In genomic region chr6:133951881-133952814, GRCh38 we compare ENCODE assay signal across 8 cellular contexts. TPM values are rescaled to one million over a fixed set of nuclear protein-coding genes. Genes with fewer than 3 reads are reported as not detected.
A peak's percentile ranks its signal among the peaks of the same experiment; 100 is the strongest.
DNase-seq lines count a peak whose midpoint lies in the region; ATAC-seq and TF ChIP-seq lines count a peak whose summit lies in the region.

No MANE protein-coding gene starts in this region.

- peak overlapping the region; percentile 59 for H3K27ac ChIP-seq in PC-9
- H3K27ac ChIP-seq in fibroblast of lung (ENCODE audit: insufficient read depth, low read length) = peak overlapping the region; percentile 95
- peak overlapping the region; percentile 81 for H3K27ac ChIP-seq in naive thymus-derived CD4-positive, alpha-beta T cell (ENCODE audit: low read depth, low read length)

- no peaks in the 10 kb centered on the region for H3K27me3 Mint-ChIP-seq in Calu3 (ENCODE audit: unreplicated experiment)
- H3K27me3 Mint-ChIP-seq in naive thymus-derived CD4-positive, alpha-beta T cell = peaks cover 0 to 10% (median 0%) of the 10 kb centered on the region in 5 donors

- H2AFZ ChIP-seq in PC-9 (peak overlapping the region; percentile 93), fibroblast of lung (ENCODE audit: low read length) (peak overlapping the region; percentile 100)

- BruUV-seq in Calu3 (replicated peaks; lab: Mats Ljungman, UMichigan) = TSS peak; percentile 66
- TSS peak; percentile 36 for BruUV-seq in PC-9 (replicated peaks; lab: Mats Ljungman, UMichigan)

- peak; percentile 67 for ATAC-seq in GM19452 (IDR thresholded peaks at IDR 0.05; ENCODE audit: unreplicated experiment)
- peak; percentile 49 for ATAC-seq in HG03565 (IDR thresholded peaks at IDR 0.05; ENCODE audit: unreplicated experiment)
- ATAC-seq in naive thymus-derived CD4-positive, alpha-beta T cell = peak; percentile 28

- peaks cover 37% of the 10 kb centered on the region for H3K4me1 Mint-ChIP-seq in Calu3 (ENCODE audit: low read depth, unreplicated experiment)
- H3K4me1 Mint-ChIP-seq in naive thymus-derived CD4-positive, alpha-beta T cell = peaks cover 28 to 44% (median 37%) of the 10 kb centered on the region in 7 donors

- no peaks in the 10 kb centered on the region for H3K9me2 ChIP-seq in PC-9 (ENCODE audit: insufficient read depth)

- DNase-seq in Calu3 (peak; percentile 76), PC-9 (peak; percentile 35 to 71), fibroblast of lung (ENCODE audit: low read depth in 2 of 2) (peak; percentile 75 to 83), stromal cell of bone marrow (ENCODE audit: low read depth) (peak; percentile 64)
- peak; percentile 7 to 25 for DNase-seq in activated T-helper 1 cell treated with anti-CD3 and anti-CD28 coated beads, Interleukin-2, amount 50 U/mL, for 16 hours (ENCODE audit: low read depth in 1 of 2, low spot score in 1 of 2)
- peak; percentile 16 to 40 (median 30) for DNase-seq in naive thymus-derived CD4-positive, alpha-beta T cell

- H3K4me3 ChIP-seq in PC-9 = peak overlapping the region; percentile 75
- H3K4me3 ChIP-seq in fibroblast of lung (replicated peaks in 1 of 4; ENCODE audit: control extremely low read depth in 1 of 4, insufficient read depth in 1 of 4, low read depth in 3 of 4, low read length in 4 of 4) = peak overlapping the region; percentile 86 to 94 (median 94)
- peak overlapping the region; percentile 85 for H3K4me3 ChIP-seq in naive thymus-derived CD4-positive, alpha-beta T cell (ENCODE audit: low read length)

- H3F3A ChIP-seq in PC-9 (ENCODE audit: insufficient read depth, low read depth) = peaks cover 6% of the 10 kb centered on the region; the same call in 1 of the 2 replicates

- H3K36me3 ChIP-seq in PC-9 (ENCODE audit: low read depth) = no peaks in the 10 kb centered on the region
- no peaks in the 10 kb centered on the region for H3K36me3 ChIP-seq in fibroblast of lung (ENCODE audit: control insufficient read depth, insufficient read depth, low read length)
- peaks cover 0 to 7% (median 0%) of the 10 kb centered on the region in 3 experiments for H3K36me3 ChIP-seq in naive thymus-derived CD4-positive, alpha-beta T cell (ENCODE audit: control insufficient read depth in 2 of 3, insufficient read depth in 3 of 3, low read length in 3 of 3)

- H3K4me3 Mint-ChIP-seq in Calu3 (ENCODE audit: low read depth, unreplicated experiment) = peak overlapping the region; percentile 95
- H3K4me3 Mint-ChIP-seq in naive thymus-derived CD4-positive, alpha-beta T cell = peak overlapping the region; percentile 96 to 100 (median 98)

- H3K36me3 Mint-ChIP-seq in Calu3 (ENCODE audit: insufficient read depth, unreplicated experiment) = peaks cover 33% of the 10 kb centered on the region
- H3K36me3 Mint-ChIP-seq in naive thymus-derived CD4-positive, alpha-beta T cell = no peaks in the 10 kb centered on the region

- H4K20me1 ChIP-seq in PC-9 (ENCODE audit: insufficient read depth) (no peaks in the 10 kb centered on the region; the same call in 1 of the 2 replicates), fibroblast of lung (ENCODE audit: control insufficient read depth, extremely low read depth, insufficient read depth, low read length) (no peaks in the 10 kb centered on the region)

- POLR2A ChIA-PET in PC-9 (lab: Charles Lee; ENCODE audit: unreplicated experiment) = interaction anchor here (0.7 kb wide), 1 partner anchor 100 kb away, joined by 3 read pairs; the partner anchor contains the start of gene SLC2A12
- POLR2A ChIA-PET in naive thymus-derived CD4-positive, alpha-beta T cell (lab: Charles Lee) = interaction anchor here (0.5 to 1.6 kb wide), 7 partner anchors 10 to 1439 kb away, joined by 3 to 8 read pairs (median 3); partner anchors contain the start of gene STX7

- CTCF ChIA-PET in Calu3 (lab: Charles Lee) (interaction anchor here (0.8 to 1.4 kb wide), 4 partner anchors 10 to 145 kb away, joined by 3 to 4 read pairs (median 4); no protein-coding TSS in a partner anchor), PC-9 (lab: Charles Lee) (no interaction called here)
- CTCF ChIA-PET in naive thymus-derived CD4-positive, alpha-beta T cell (lab: Charles Lee) = interaction anchor here (0.6 to 2.6 kb wide), 3 partner anchors 21 to 111 kb away, joined by 3 to 9 read pairs (median 3); no protein-coding TSS in a partner anchor

- H3K79me2 ChIP-seq in PC-9 (ENCODE audit: low read depth) (peaks cover 40% of the 10 kb centered on the region), fibroblast of lung (ENCODE audit: control insufficient read depth, insufficient read depth, low read length) (peaks cover 38% of the 10 kb centered on the region)

- H3K27me3 ChIP-seq in PC-9 (ENCODE audit: insufficient read depth, low read depth) = no peaks in the 10 kb centered on the region
- H3K27me3 ChIP-seq in fibroblast of lung (ENCODE audit: control insufficient read depth, insufficient read depth, low read length) = no peaks in the 10 kb centered on the region
- H3K27me3 ChIP-seq in naive thymus-derived CD4-positive, alpha-beta T cell (ENCODE audit: control insufficient read depth in 2 of 2, insufficient read depth in 2 of 2, low read length in 2 of 2) = no peaks in the 10 kb centered on the region

- H3K4me2 ChIP-seq in PC-9 = peak overlapping the region; percentile 88
- peak overlapping the region; percentile 76 for H3K4me2 ChIP-seq in fibroblast of lung (ENCODE audit: extremely low read depth, insufficient read depth, low read length)

- peak overlapping the region; percentile 92 for H3K9ac ChIP-seq in fibroblast of lung (ENCODE audit: insufficient read depth, low read length)

- intact Hi-C loops in Calu3 (cut with micrococcal nuclease; ENCODE audit: unreplicated experiment) (no loop called here), PC-9 (cut with micrococcal nuclease; ENCODE audit: unreplicated experiment) (loop anchor here (2.0 kb wide), 1 partner anchor 15 kb away; no protein-coding TSS in a partner anchor)
- intact Hi-C loops in naive thymus-derived CD4-positive, alpha-beta T cell (cut with micrococcal nuclease) = loop anchor here (1.0 to 10.0 kb wide), 10 partner anchors 28 to 1930 kb away; partner anchors contain the start of genes HBS1L (in 1 of the 2), MYB (in 1 of the 2) and RPS12 (in 1 of the 2)

- no peaks in the 10 kb centered on the region for H3K9me3 Mint-ChIP-seq in Calu3 (ENCODE audit: low read depth, unreplicated experiment)
- no peaks in the 10 kb centered on the region for H3K9me3 Mint-ChIP-seq in naive thymus-derived CD4-positive, alpha-beta T cell

- H3K27ac Mint-ChIP-seq in Calu3 (ENCODE audit: unreplicated experiment) = peak overlapping the region; percentile 81
- H3K27ac Mint-ChIP-seq in naive thymus-derived CD4-positive, alpha-beta T cell = peak overlapping the region; percentile 83 to 99 (median 95)

- TF ChIP-seq CTCF in Calu3 (IDR thresholded peaks at IDR 0.05; ENCODE audit: unreplicated experiment) = no peak
- TF ChIP-seq CTCF in PC-9 (conservative IDR thresholded peaks at IDR 0.05) = peak; percentile 65; the same call in 1 of the 2 replicates
- peak; percentile 42 to 48 for TF ChIP-seq CTCF in fibroblast of lung (conservative IDR thresholded peaks at IDR 0.05 in 1 of 2, IDR thresholded peaks at IDR 0.05 in 1 of 2; ENCODE audit: low read depth in 1 of 2, low read length in 2 of 2)

- H3K4me1 ChIP-seq in PC-9 (replicated peaks; ENCODE audit: insufficient read depth) (peaks cover 32% of the 10 kb centered on the region), fibroblast of lung (ENCODE audit: control insufficient read depth, extremely low read depth, insufficient read depth, low read length) (peaks cover 9% of the 10 kb centered on the region)
- peaks cover 10 to 19% of the 10 kb centered on the region in 2 donors for H3K4me1 ChIP-seq in naive thymus-derived CD4-positive, alpha-beta T cell (ENCODE audit: control insufficient read depth in 2 of 2, insufficient read depth in 2 of 2, low read length in 2 of 2)

- H3K9me3 ChIP-seq in PC-9 (ENCODE audit: insufficient read depth, low read depth) = no peaks in the 10 kb centered on the region
- H3K9me3 ChIP-seq in fibroblast of lung (ENCODE audit: control insufficient read depth, insufficient read depth, low read depth, low read length) = no peaks in the 10 kb centered on the region
- H3K9me3 ChIP-seq in naive thymus-derived CD4-positive, alpha-beta T cell (ENCODE audit: control insufficient read depth in 2 of 3, low read length in 3 of 3) = no peaks in the 10 kb centered on the region

RNA-seq across cellular contexts. Expression of gene TBPL1, which starts 0.9 kb away (rescaled TPM):
- total RNA-seq in Calu3 (2022) = 31.5 and 35.8 TPM in 2 replicates
- total RNA-seq in PC-9 (2021) = 11.0 and 21.7 TPM in 2 replicates
- total RNA-seq in fibroblast of lung = 15.4 and 18.8 TPM in 2 replicates
- 37.6 and 47.8 TPM in 2 replicates for polyA plus RNA-seq in fibroblast of lung
- 32.6 and 38.6 TPM in 2 replicates for polyA plus RNA-seq in fibroblast of lung (2012)
- 0.39 and 2.2 TPM in 2 replicates for polyA minus RNA-seq in fibroblast of lung (ENCODE audit: low replicate concordance)
- total RNA-seq in naive thymus-derived CD4-positive, alpha-beta T cell = 10 to 100 TPM; 21.0 to 34.7 (median 25.4) TPM
- polyA plus RNA-seq in naive thymus-derived CD4-positive, alpha-beta T cell = 10 to 100 TPM; 48.5 to 51.2 TPM

Comparison
In these comparisons a context has a peak if more than half of its experiments do, and no peak if none do; other contexts are left out.
1. Peak in every context shown above with its lines: DNase-seq, ATAC-seq, H3K4me3 ChIP-seq and H3K27ac ChIP-seq.
2. DNase-seq: peak in every context shown above with its lines; median percentile 79 in fibroblast of lung; 76 in Calu3; 64 in stromal cell of bone marrow; 53 in PC-9; 30 in naive thymus-derived CD4-positive, alpha-beta T cell; 16 in activated T-helper 1 cell treated with anti-CD3 and anti-CD28 coated beads, Interleukin-2, amount 50 U/mL, for 16 hours.